ENCODE assay signal across 8 cellular contexts in the genomic region with DNA sequence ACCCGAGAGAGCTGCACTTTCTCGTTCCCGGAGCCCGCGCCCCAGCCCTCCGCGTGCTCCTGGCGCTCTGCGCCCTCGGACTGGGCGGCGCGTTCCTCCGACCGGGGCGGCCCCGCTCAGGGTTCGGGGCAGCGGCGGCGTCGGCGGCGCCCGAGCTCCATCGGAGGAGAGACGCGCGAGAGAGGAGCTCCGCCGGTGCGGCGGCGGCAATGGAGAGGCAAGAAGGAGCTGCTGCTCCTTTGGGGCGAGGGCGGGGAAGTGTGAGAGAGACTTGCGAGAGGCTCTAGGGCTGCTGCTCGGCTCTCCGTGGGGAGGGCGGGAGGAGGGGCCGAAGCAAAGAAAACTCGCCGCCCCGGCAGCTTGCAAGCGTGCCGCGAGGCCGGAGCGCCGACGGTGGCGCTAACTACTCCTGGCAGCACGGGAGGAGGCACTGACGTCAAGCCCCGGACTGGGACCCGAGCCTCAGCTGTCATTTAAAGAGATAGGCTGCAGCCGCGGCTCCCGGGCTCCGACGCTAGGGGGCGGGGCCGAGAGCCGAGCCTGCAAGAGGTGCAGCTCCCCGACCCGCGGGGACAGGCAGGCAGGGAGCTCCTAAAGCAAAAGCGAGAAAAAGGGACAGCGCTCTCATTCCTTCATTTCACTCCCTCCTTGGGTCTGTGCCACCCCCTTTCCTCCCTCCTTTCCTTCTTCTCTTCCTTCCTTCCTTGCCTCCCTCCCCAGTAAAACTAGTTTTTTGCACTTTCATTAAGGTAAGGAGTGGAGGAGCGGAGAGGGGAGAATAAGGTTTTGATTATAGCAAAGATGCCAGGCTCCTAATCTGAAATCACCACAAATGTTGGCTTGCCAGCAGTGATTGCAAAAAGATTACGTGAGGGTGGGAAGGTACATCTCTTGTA.
A peak's percentile ranks its signal among the peaks of the same experiment; 100 is the strongest.
DNase-seq lines count a peak whose midpoint lies in the region; ATAC-seq, FAIRE-seq and TF ChIP-seq lines count a peak whose summit lies in the region.

TSS of gene KCTD8 (minus strand) at position 262 of the 896 bp plus-strand sequence.

- peak; percentile 98 for ATAC-seq in HG02973 (IDR thresholded peaks at IDR 0.05; ENCODE audit: unreplicated experiment)

- intact Hi-C loops in dendritic cell treated with granulocyte-macrophage colony-stimulating factor and Interleukin-4, amounts not matched to agents 40 ng/mL and 50 ng/mL, for 4 days (cut with micrococcal nuclease), result no loop called here

- H3K27me3 Mint-ChIP-seq in dendritic cell treated with granulocyte-macrophage colony-stimulating factor and Interleukin-4, amounts not matched to agents 40 ng/mL and 50 ng/mL, for 4 days, result peaks cover 46% of the 10 kb centered on the region

- H3K27ac Mint-ChIP-seq in dendritic cell treated with granulocyte-macrophage colony-stimulating factor and Interleukin-4, amounts not matched to agents 40 ng/mL and 50 ng/mL, for 4 days, result no peak within 1 kb of the TSS

- H3K4me3 Mint-ChIP-seq in dendritic cell treated with granulocyte-macrophage colony-stimulating factor and Interleukin-4, amounts not matched to agents 40 ng/mL and 50 ng/mL, for 4 days, result peak within 1 kb of the TSS; percentile 61

- H3K4me1 Mint-ChIP-seq in dendritic cell treated with granulocyte-macrophage colony-stimulating factor and Interleukin-4, amounts not matched to agents 40 ng/mL and 50 ng/mL, for 4 days (ENCODE audit: low read depth), result peaks cover 7% of the 10 kb centered on the region

- H3K27ac ChIP-seq in 22Rv1, result peak within 1 kb of the TSS; percentile 93

- DNase-seq in GM18507 (ENCODE audit: extremely low spot score, insufficient read length, low read depth) (peak; percentile 54), NCI-H1930 (lab: John Stamatoyannopoulos, UW) (peak; percentile 79), left kidney (ENCODE audit: low read depth, low spot score) (peak; percentile 97)
- peak; percentile 4 for DNase-seq in activated CD4-positive, CD25-positive, alpha-beta regulatory T cell treated with anti-CD3 and anti-CD28 coated beads, Interleukin-2, amount 50 U/mL, for 16 hours (ENCODE audit: low read depth, low spot score)
- DNase-seq in stimulated activated CD4-positive, alpha-beta T cell treated with anti-CD3 and anti-CD28 coated beads, Interleukin-1b, Interleukin-23, amount 100 ng/mL, for 4 hours (ENCODE audit: low read depth in 2 of 2), result peak; percentile 1 to 50

- TF ChIP-seq CTCF in 22Rv1 (IDR thresholded peaks at IDR 0.05), result peak; percentile 94

- H3K36me3 Mint-ChIP-seq in dendritic cell treated with granulocyte-macrophage colony-stimulating factor and Interleukin-4, amounts not matched to agents 40 ng/mL and 50 ng/mL, for 4 days (ENCODE audit: low read depth), result no peaks in the 10 kb centered on the region

- peak; percentile 61 for FAIRE-seq in GM18507 (lab: Jason Lieb, UNC)

- H3K9me3 Mint-ChIP-seq in dendritic cell treated with granulocyte-macrophage colony-stimulating factor and Interleukin-4, amounts not matched to agents 40 ng/mL and 50 ng/mL, for 4 days, result no peaks in the 10 kb centered on the region

Comparison
In these comparisons a context has a peak if more than half of its experiments do, and no peak if none do; other contexts are left out.
1. Peak in every context shown above with its lines: DNase-seq, ATAC-seq and H3K27ac ChIP-seq.
2. DNase-seq: peak in every context shown above with its lines; median percentile 97 in left kidney; 79 in NCI-H1930; 54 in GM18507; 26 in stimulated activated CD4-positive, alpha-beta T cell treated with anti-CD3 and anti-CD28 coated beads, Interleukin-1b, Interleukin-23, amount 100 ng/mL, for 4 hours; 4 in activated CD4-positive, CD25-positive, alpha-beta regulatory T cell treated with anti-CD3 and anti-CD28 coated beads, Interleukin-2, amount 50 U/mL, for 16 hours.